Comparison of ENCODE assay signal across 1 cellular context in the genomic region with DNA sequence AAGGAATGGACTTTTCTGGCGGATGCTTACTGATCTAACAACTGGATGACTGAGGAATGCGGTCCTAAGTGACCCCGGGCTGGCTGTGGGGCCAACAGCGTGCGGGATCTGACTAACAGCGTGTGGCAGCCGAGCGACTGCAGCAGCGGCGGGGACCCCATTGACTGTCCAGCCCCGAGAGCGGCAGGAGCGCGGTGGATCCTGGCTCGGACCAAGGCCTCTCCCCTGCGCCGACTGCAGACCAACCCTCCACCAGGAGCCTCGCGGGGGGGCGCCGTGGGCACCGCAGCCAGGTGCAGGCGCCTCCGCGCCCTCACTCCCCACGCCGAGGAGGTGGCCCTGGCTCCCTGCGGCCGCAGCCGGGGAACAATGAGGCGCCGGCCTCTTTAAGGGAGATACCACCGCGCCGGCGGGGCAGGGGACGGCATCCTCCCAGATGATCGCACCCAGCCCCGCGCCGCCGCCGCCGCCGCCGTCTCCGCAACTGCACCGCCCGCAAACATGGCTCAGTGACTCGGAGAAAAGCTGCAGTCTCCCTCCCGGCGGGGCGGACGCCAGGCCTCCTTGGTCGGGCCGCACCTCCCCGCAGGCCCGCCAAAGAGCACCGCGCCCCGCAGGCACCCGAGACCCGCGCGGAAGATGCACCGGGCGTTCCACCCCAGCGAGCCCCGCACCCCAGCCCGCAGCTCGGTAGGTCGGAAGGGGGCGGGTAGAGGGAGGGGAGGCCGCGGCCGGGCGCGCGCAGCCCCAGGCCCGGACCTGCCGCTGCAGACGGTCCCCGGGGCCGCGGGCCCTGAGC.
A peak's percentile ranks its signal among the peaks of the same experiment; 100 is the strongest.
TF ChIP-seq lines count a peak whose summit lies in the region.

No MANE protein-coding gene starts in this region.

TF ChIP-seq in HepG2, 621 proteins besides CTCF, POLR2A, EP300 and RAD21 (continued from another document and continues in another):
- TF ChIP-seq, protein P1, sequence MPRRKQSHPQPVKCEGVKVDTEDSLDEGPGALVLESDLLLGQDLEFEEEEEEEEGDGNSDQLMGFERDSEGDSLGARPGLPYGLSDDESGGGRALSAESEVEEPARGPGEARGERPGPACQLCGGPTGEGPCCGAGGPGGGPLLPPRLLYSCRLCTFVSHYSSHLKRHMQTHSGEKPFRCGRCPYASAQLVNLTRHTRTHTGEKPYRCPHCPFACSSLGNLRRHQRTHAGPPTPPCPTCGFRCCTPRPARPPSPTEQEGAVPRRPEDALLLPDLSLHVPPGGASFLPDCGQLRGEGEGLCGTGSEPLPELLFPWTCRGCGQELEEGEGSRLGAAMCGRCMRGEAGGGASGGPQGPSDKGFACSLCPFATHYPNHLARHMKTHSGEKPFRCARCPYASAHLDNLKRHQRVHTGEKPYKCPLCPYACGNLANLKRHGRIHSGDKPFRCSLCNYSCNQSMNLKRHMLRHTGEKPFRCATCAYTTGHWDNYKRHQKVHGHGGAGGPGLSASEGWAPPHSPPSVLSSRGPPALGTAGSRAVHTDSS (CRISPR knock-in tag; conservative IDR thresholded peaks at IDR 0.05), result no peak
- TF ChIP-seq, protein P2, sequence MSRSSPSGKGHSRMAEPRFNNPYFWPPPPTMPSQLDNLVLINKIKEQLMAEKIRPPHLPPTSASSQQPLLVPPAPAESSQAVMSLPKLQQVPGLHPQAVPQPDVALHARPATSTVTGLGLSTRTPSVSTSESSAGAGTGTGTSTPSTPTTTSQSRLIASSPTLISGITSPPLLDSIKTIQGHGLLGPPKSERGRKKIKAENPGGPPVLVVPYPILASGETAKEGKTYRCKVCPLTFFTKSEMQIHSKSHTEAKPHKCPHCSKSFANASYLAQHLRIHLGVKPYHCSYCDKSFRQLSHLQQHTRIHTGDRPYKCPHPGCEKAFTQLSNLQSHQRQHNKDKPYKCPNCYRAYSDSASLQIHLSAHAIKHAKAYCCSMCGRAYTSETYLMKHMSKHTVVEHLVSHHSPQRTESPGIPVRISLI (CRISPR knock-in tag; IDR thresholded peaks at IDR 0.05; ENCODE audit: borderline replicate concordance), result no peak
- TF ChIP-seq, protein P3, sequence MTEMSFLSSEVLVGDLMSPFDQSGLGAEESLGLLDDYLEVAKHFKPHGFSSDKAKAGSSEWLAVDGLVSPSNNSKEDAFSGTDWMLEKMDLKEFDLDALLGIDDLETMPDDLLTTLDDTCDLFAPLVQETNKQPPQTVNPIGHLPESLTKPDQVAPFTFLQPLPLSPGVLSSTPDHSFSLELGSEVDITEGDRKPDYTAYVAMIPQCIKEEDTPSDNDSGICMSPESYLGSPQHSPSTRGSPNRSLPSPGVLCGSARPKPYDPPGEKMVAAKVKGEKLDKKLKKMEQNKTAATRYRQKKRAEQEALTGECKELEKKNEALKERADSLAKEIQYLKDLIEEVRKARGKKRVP (CRISPR knock-in tag; IDR thresholded peaks at IDR 0.05), result peak in 1 of 2 experiments; percentile 11; a peak in 1 of 4 replicates
- TF ChIP-seq ZBTB8A (CRISPR knock-in tag; IDR thresholded peaks at IDR 0.05; ENCODE audit: borderline replicate concordance, low read depth), result no peak
- TF ChIP-seq, protein P4, sequence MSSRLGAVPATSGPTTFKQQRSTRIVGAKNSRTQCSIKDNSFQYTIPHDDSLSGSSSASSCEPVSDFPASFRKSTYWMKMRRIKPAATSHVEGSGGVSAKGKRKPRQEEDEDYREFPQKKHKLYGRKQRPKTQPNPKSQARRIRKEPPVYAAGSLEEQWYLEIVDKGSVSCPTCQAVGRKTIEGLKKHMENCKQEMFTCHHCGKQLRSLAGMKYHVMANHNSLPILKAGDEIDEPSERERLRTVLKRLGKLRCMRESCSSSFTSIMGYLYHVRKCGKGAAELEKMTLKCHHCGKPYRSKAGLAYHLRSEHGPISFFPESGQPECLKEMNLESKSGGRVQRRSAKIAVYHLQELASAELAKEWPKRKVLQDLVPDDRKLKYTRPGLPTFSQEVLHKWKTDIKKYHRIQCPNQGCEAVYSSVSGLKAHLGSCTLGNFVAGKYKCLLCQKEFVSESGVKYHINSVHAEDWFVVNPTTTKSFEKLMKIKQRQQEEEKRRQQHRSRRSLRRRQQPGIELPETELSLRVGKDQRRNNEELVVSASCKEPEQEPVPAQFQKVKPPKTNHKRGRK (CRISPR knock-in tag; IDR thresholded peaks at IDR 0.05), result no peak
- no peak; the same call in 1 of the 2 replicates for TF ChIP-seq ZMAT3 (CRISPR knock-in tag; conservative IDR thresholded peaks at IDR 0.05)
- no peak for TF ChIP-seq ZNF430 (CRISPR knock-in tag; IDR thresholded peaks at IDR 0.05)
- TF ChIP-seq, protein P5, sequence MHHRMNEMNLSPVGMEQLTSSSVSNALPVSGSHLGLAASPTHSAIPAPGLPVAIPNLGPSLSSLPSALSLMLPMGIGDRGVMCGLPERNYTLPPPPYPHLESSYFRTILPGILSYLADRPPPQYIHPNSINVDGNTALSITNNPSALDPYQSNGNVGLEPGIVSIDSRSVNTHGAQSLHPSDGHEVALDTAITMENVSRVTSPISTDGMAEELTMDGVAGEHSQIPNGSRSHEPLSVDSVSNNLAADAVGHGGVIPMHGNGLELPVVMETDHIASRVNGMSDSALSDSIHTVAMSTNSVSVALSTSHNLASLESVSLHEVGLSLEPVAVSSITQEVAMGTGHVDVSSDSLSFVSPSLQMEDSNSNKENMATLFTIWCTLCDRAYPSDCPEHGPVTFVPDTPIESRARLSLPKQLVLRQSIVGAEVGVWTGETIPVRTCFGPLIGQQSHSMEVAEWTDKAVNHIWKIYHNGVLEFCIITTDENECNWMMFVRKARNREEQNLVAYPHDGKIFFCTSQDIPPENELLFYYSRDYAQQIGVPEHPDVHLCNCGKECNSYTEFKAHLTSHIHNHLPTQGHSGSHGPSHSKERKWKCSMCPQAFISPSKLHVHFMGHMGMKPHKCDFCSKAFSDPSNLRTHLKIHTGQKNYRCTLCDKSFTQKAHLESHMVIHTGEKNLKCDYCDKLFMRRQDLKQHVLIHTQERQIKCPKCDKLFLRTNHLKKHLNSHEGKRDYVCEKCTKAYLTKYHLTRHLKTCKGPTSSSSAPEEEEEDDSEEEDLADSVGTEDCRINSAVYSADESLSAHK (CRISPR knock-in tag; IDR thresholded peaks at IDR 0.05; ENCODE audit: borderline replicate concordance), result no peak
- TF ChIP-seq, protein P6, sequence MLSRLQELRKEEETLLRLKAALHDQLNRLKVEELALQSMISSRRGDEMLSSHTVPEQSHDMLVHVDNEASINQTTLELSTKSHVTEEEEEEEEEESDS (CRISPR knock-in tag; IDR thresholded peaks at IDR 0.05; ENCODE audit: borderline replicate concordance), result no peak
- TF ChIP-seq, protein P7, sequence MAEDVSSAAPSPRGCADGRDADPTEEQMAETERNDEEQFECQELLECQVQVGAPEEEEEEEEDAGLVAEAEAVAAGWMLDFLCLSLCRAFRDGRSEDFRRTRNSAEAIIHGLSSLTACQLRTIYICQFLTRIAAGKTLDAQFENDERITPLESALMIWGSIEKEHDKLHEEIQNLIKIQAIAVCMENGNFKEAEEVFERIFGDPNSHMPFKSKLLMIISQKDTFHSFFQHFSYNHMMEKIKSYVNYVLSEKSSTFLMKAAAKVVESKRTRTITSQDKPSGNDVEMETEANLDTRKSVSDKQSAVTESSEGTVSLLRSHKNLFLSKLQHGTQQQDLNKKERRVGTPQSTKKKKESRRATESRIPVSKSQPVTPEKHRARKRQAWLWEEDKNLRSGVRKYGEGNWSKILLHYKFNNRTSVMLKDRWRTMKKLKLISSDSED (CRISPR knock-in tag; IDR thresholded peaks at IDR 0.05), result no peak
- no peak for TF ChIP-seq GATAD1 (CRISPR knock-in tag; IDR thresholded peaks at IDR 0.05)
- TF ChIP-seq SRSF1 (optimal IDR thresholded peaks at IDR 0.05; ENCODE audit: low read depth, low read length), result peak; percentile 88
- TF ChIP-seq RNF2 (conservative IDR thresholded peaks at IDR 0.05; ENCODE audit: low read depth), result 0 out of 2 replicates have a peak, but pooled peaks have one; percentile 43
- no peak for TF ChIP-seq ZNF337 (CRISPR knock-in tag; IDR thresholded peaks at IDR 0.05; ENCODE audit: borderline replicate concordance, low read depth)
- TF ChIP-seq HNRNPUL1 (IDR thresholded peaks at IDR 0.05; ENCODE audit: low read depth, low read length), result no peak
- no peak for TF ChIP-seq NFIB (CRISPR knock-in tag; IDR thresholded peaks at IDR 0.05; ENCODE audit: borderline replicate concordance)
- TF ChIP-seq ZNF274 (CRISPR knock-in tag; IDR thresholded peaks at IDR 0.05), result peak; percentile 60; the same call in 1 of the 2 replicates
- TF ChIP-seq RBM22 (optimal IDR thresholded peaks at IDR 0.05; ENCODE audit: low read length), result no peak
- TF ChIP-seq NKX3-1 (CRISPR knock-in tag; IDR thresholded peaks at IDR 0.05), result no peak
- TF ChIP-seq JUND (CRISPR knock-in tag; IDR thresholded peaks at IDR 0.05), result no peak
- peak; percentile 58 for TF ChIP-seq KMT2A (CRISPR knock-in tag; IDR thresholded peaks at IDR 0.05)
- no peak for TF ChIP-seq ZNF138 (CRISPR knock-in tag; IDR thresholded peaks at IDR 0.05; ENCODE audit: low read depth)
- 0 out of 2 replicates have a peak, but pooled peaks have one; percentile 25 for TF ChIP-seq ZNF234 (CRISPR knock-in tag; conservative IDR thresholded peaks at IDR 0.05)
- no peak for TF ChIP-seq ZSCAN22 (CRISPR knock-in tag; IDR thresholded peaks at IDR 0.05)
- TF ChIP-seq, protein P8, sequence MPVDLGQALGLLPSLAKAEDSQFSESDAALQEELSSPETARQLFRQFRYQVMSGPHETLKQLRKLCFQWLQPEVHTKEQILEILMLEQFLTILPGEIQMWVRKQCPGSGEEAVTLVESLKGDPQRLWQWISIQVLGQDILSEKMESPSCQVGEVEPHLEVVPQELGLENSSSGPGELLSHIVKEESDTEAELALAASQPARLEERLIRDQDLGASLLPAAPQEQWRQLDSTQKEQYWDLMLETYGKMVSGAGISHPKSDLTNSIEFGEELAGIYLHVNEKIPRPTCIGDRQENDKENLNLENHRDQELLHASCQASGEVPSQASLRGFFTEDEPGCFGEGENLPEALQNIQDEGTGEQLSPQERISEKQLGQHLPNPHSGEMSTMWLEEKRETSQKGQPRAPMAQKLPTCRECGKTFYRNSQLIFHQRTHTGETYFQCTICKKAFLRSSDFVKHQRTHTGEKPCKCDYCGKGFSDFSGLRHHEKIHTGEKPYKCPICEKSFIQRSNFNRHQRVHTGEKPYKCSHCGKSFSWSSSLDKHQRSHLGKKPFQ (CRISPR knock-in tag; IDR thresholded peaks at IDR 0.05; ENCODE audit: insufficient replicate concordance), result no peak
- 0 out of 2 replicates have a peak, but pooled peaks have one; percentile 16 for TF ChIP-seq ZNF264 (CRISPR knock-in tag; IDR thresholded peaks at IDR 0.05)
- no peak for TF ChIP-seq ZFP1 (CRISPR knock-in tag; IDR thresholded peaks at IDR 0.05)
- 0 out of 2 replicates have a peak, but pooled peaks have one; percentile 18 for TF ChIP-seq ARID2 (CRISPR knock-in tag; IDR thresholded peaks at IDR 0.05; ENCODE audit: borderline replicate concordance)
- no peak for TF ChIP-seq ZNF598 (CRISPR knock-in tag; IDR thresholded peaks at IDR 0.05; ENCODE audit: borderline replicate concordance)
- no peak for TF ChIP-seq ZNF747 (CRISPR knock-in tag; IDR thresholded peaks at IDR 0.05; ENCODE audit: borderline replicate concordance)
- TF ChIP-seq ZNF7 (CRISPR knock-in tag; IDR thresholded peaks at IDR 0.05), result no peak
- TF ChIP-seq BCL6 (CRISPR knock-in tag; IDR thresholded peaks at IDR 0.05), result 0 out of 2 replicates have a peak, but pooled peaks have one; percentile 45
- TF ChIP-seq, protein P9, sequence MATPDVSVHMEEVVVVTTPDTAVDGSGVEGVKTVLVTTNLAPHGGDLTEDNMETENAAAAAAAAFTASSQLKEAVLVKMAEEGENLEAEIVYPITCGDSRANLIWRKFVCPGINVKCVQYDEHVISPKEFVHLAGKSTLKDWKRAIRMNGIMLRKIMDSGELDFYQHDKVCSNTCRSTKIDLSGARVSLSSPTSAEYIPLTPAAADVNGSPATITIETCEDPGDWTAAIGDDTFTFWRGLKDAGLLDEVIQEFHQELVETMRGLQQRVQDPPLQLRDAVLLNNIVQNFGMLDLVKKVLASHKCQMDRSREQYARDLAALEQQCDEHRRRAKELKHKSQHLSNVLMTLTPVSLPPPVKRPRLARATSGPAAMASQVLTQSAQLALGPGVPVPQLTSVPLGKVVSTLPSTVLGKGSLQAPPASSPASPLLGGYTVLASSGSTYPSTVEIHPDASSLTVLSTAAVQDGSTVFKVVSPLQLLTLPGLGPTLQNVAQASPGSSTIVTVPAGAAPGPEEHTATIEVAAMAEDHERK (CRISPR knock-in tag; IDR thresholded peaks at IDR 0.05; ENCODE audit: low read depth), result no peak
- no peak for TF ChIP-seq GABPA (IDR thresholded peaks at IDR 0.05; ENCODE audit: low read depth, low read length)
- TF ChIP-seq GABPA (CRISPR knock-in tag; IDR thresholded peaks at IDR 0.05; ENCODE audit: low read depth), result no peak
- TF ChIP-seq WIZ (CRISPR knock-in tag; IDR thresholded peaks at IDR 0.05), result no peak; the same call in 1 of the 2 replicates
- no peak for TF ChIP-seq SNAI1 (CRISPR knock-in tag; IDR thresholded peaks at IDR 0.05; ENCODE audit: borderline replicate concordance)
- TF ChIP-seq, protein P10, sequence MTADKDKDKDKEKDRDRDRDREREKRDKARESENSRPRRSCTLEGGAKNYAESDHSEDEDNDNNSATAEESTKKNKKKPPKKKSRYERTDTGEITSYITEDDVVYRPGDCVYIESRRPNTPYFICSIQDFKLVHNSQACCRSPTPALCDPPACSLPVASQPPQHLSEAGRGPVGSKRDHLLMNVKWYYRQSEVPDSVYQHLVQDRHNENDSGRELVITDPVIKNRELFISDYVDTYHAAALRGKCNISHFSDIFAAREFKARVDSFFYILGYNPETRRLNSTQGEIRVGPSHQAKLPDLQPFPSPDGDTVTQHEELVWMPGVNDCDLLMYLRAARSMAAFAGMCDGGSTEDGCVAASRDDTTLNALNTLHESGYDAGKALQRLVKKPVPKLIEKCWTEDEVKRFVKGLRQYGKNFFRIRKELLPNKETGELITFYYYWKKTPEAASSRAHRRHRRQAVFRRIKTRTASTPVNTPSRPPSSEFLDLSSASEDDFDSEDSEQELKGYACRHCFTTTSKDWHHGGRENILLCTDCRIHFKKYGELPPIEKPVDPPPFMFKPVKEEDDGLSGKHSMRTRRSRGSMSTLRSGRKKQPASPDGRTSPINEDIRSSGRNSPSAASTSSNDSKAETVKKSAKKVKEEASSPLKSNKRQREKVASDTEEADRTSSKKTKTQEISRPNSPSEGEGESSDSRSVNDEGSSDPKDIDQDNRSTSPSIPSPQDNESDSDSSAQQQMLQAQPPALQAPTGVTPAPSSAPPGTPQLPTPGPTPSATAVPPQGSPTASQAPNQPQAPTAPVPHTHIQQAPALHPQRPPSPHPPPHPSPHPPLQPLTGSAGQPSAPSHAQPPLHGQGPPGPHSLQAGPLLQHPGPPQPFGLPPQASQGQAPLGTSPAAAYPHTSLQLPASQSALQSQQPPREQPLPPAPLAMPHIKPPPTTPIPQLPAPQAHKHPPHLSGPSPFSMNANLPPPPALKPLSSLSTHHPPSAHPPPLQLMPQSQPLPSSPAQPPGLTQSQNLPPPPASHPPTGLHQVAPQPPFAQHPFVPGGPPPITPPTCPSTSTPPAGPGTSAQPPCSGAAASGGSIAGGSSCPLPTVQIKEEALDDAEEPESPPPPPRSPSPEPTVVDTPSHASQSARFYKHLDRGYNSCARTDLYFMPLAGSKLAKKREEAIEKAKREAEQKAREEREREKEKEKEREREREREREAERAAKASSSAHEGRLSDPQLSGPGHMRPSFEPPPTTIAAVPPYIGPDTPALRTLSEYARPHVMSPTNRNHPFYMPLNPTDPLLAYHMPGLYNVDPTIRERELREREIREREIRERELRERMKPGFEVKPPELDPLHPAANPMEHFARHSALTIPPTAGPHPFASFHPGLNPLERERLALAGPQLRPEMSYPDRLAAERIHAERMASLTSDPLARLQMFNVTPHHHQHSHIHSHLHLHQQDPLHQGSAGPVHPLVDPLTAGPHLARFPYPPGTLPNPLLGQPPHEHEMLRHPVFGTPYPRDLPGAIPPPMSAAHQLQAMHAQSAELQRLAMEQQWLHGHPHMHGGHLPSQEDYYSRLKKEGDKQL (CRISPR knock-in tag; IDR thresholded peaks at IDR 0.05; ENCODE audit: low read depth), result no peak
- TF ChIP-seq MBNL3 (CRISPR knock-in tag; conservative IDR thresholded peaks at IDR 0.05), result no peak
- no peak for TF ChIP-seq NFKBIZ (CRISPR knock-in tag; IDR thresholded peaks at IDR 0.05)
